Comparison of ENCODE assay signal across 2 cellular contexts in genomic region chr1:59926381-59927243, GRCh38.
TF ChIP-seq lines count a peak whose summit lies in the region.

TSS of gene CYP2J2 (minus strand) at chr1:59926773. CDS start at chr1:59926746, 27 bp downstream.

TF ChIP-seq in WTC11, 78 proteins besides CTCF, POLR2A, EP300 and RAD21 (continued from another document):
- TF ChIP-seq, protein P1, sequence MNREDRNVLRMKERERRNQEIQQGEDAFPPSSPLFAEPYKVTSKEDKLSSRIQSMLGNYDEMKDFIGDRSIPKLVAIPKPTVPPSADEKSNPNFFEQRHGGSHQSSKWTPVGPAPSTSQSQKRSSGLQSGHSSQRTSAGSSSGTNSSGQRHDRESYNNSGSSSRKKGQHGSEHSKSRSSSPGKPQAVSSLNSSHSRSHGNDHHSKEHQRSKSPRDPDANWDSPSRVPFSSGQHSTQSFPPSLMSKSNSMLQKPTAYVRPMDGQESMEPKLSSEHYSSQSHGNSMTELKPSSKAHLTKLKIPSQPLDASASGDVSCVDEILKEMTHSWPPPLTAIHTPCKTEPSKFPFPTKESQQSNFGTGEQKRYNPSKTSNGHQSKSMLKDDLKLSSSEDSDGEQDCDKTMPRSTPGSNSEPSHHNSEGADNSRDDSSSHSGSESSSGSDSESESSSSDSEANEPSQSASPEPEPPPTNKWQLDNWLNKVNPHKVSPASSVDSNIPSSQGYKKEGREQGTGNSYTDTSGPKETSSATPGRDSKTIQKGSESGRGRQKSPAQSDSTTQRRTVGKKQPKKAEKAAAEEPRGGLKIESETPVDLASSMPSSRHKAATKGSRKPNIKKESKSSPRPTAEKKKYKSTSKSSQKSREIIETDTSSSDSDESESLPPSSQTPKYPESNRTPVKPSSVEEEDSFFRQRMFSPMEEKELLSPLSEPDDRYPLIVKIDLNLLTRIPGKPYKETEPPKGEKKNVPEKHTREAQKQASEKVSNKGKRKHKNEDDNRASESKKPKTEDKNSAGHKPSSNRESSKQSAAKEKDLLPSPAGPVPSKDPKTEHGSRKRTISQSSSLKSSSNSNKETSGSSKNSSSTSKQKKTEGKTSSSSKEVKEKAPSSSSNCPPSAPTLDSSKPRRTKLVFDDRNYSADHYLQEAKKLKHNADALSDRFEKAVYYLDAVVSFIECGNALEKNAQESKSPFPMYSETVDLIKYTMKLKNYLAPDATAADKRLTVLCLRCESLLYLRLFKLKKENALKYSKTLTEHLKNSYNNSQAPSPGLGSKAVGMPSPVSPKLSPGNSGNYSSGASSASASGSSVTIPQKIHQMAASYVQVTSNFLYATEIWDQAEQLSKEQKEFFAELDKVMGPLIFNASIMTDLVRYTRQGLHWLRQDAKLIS (CRISPR knock-in tag; IDR thresholded peaks at IDR 0.05; ENCODE audit: borderline replicate concordance) = 0 out of 2 replicates have a peak, but pooled peaks have one; percentile 17
- TF ChIP-seq SP1 (CRISPR knock-in tag; conservative IDR thresholded peaks at IDR 0.05) = peak; percentile 66
- TF ChIP-seq, protein P2, sequence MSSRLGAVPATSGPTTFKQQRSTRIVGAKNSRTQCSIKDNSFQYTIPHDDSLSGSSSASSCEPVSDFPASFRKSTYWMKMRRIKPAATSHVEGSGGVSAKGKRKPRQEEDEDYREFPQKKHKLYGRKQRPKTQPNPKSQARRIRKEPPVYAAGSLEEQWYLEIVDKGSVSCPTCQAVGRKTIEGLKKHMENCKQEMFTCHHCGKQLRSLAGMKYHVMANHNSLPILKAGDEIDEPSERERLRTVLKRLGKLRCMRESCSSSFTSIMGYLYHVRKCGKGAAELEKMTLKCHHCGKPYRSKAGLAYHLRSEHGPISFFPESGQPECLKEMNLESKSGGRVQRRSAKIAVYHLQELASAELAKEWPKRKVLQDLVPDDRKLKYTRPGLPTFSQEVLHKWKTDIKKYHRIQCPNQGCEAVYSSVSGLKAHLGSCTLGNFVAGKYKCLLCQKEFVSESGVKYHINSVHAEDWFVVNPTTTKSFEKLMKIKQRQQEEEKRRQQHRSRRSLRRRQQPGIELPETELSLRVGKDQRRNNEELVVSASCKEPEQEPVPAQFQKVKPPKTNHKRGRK (CRISPR knock-in tag; IDR thresholded peaks at IDR 0.05; ENCODE audit: borderline replicate concordance) = no peak
TF ChIP-seq in WTC11: peak in this region for 10.

TF ChIP-seq in HepG2, 621 proteins besides CTCF, POLR2A, EP300 and RAD21 (continued from another document and continues in another):
- peak; percentile 95 for TF ChIP-seq ZNF687 (CRISPR knock-in tag; IDR thresholded peaks at IDR 0.05)
- no peak for TF ChIP-seq SNAPC4 (CRISPR knock-in tag; IDR thresholded peaks at IDR 0.05)
- TF ChIP-seq ZNF362 (CRISPR knock-in tag; IDR thresholded peaks at IDR 0.05; ENCODE audit: borderline replicate concordance) = no peak
- peak; percentile 83; the same call in 1 of the 2 replicates for TF ChIP-seq KDM5B (CRISPR knock-in tag; IDR thresholded peaks at IDR 0.05; ENCODE audit: borderline replicate concordance)
- TF ChIP-seq SMAD1 (CRISPR knock-in tag; IDR thresholded peaks at IDR 0.05; ENCODE audit: borderline replicate concordance, low read depth) = no peak
- TF ChIP-seq ZKSCAN8 (CRISPR knock-in tag; IDR thresholded peaks at IDR 0.05; ENCODE audit: borderline replicate concordance) = no peak
- no peak for TF ChIP-seq ZNF124 (CRISPR knock-in tag; IDR thresholded peaks at IDR 0.05)
- TF ChIP-seq GABPA (IDR thresholded peaks at IDR 0.05; ENCODE audit: low read depth, low read length) = peak; percentile 28; the same call in 1 of the 2 replicates
- peak; percentile 66; the same call in 1 of the 2 replicates for TF ChIP-seq GABPA (CRISPR knock-in tag; IDR thresholded peaks at IDR 0.05; ENCODE audit: low read depth)
- no peak for TF ChIP-seq IKZF1 (IDR thresholded peaks at IDR 0.05)
- TF ChIP-seq ATAD3A (CRISPR knock-in tag; IDR thresholded peaks at IDR 0.05) = no peak
- no peak for TF ChIP-seq CREB1 (IDR thresholded peaks at IDR 0.05)
- TF ChIP-seq CREB1 (CRISPR knock-in tag; IDR thresholded peaks at IDR 0.05) = peak; percentile 38; the same call in 1 of the 2 replicates
- TF ChIP-seq ZNF292 (CRISPR knock-in tag; IDR thresholded peaks at IDR 0.05; ENCODE audit: borderline replicate concordance, low read depth) = peak; percentile 65; the same call in 1 of the 2 replicates
- 0 out of 2 replicates have a peak, but pooled peaks have one; percentile 13 for TF ChIP-seq ZFX (CRISPR knock-in tag; IDR thresholded peaks at IDR 0.05; ENCODE audit: low read depth)
- TF ChIP-seq MTA3 (CRISPR knock-in tag; IDR thresholded peaks at IDR 0.05) = no peak
- TF ChIP-seq SP4 (CRISPR knock-in tag; IDR thresholded peaks at IDR 0.05) = peak; percentile 72
- TF ChIP-seq HOMEZ (CRISPR knock-in tag; IDR thresholded peaks at IDR 0.05; ENCODE audit: low read depth) = 0 out of 2 replicates have a peak, but pooled peaks have one; percentile 20
- TF ChIP-seq YY1 (IDR thresholded peaks at IDR 0.05; ENCODE audit: insufficient read depth, insufficient replicate concordance, low read depth, low read length) = no peak
- TF ChIP-seq ZNF20 (CRISPR knock-in tag; IDR thresholded peaks at IDR 0.05) = no peak
- peak; percentile 42; the same call in 1 of the 2 replicates for TF ChIP-seq RXRA (CRISPR knock-in tag; IDR thresholded peaks at IDR 0.05)
- TF ChIP-seq ZKSCAN5 (CRISPR knock-in tag; IDR thresholded peaks at IDR 0.05) = no peak
- TF ChIP-seq ZNF670 (CRISPR knock-in tag; IDR thresholded peaks at IDR 0.05; ENCODE audit: borderline replicate concordance) = no peak
- TF ChIP-seq FUBP1 (CRISPR knock-in tag; IDR thresholded peaks at IDR 0.05; ENCODE audit: borderline replicate concordance) = no peak
- 0 out of 2 replicates have a peak, but pooled peaks have one; percentile 28 for TF ChIP-seq NRL (CRISPR knock-in tag; IDR thresholded peaks at IDR 0.05; ENCODE audit: borderline replicate concordance)
- TF ChIP-seq ZNF777 (CRISPR knock-in tag; IDR thresholded peaks at IDR 0.05) = peak; percentile 47; the same call in 1 of the 2 replicates
- no peak for TF ChIP-seq PHB2 (IDR thresholded peaks at IDR 0.05; ENCODE audit: partially characterized antibody)
- TF ChIP-seq SALL1 (CRISPR knock-in tag; IDR thresholded peaks at IDR 0.05) = peak; percentile 73
- peak; percentile 58 for TF ChIP-seq PHF8 (CRISPR knock-in tag; IDR thresholded peaks at IDR 0.05)
- TF ChIP-seq SMYD3 (CRISPR knock-in tag; IDR thresholded peaks at IDR 0.05) = no peak
